In genomic region chr13:113545931-113546516, GRCh38 we compare ENCODE assay signal across 13 cellular contexts. TPM values are rescaled to one million over a fixed set of nuclear protein-coding genes. Genes with fewer than 3 reads are reported as not detected.
A peak's percentile ranks its signal among the peaks of the same experiment; 100 is the strongest.
DNase-seq lines count a peak whose midpoint lies in the region; ATAC-seq lines count a peak whose summit lies in the region.
"Had no signal": no experiment of that assay in that cellular context is flagged by ENCODE, and none has a peak within 500 bp of the region (broad histone marks: within the 10 kb centered on the region; RNA-seq: fewer than 3 reads in every experiment).

No MANE protein-coding gene starts in this region.

- CTCF ChIA-PET in activated CD8-positive, alpha-beta T cell treated with anti-CD3 and anti-CD28 coated beads, Interleukin-2, amount 10 ng/mL, durations not matched to agents 7 days and 5 days (lab: Charles Lee): no interaction called here

- ATAC-seq in Right ventricle myocardium superior (ENCODE audit: poor library complexity): peak; percentile 26
- ATAC-seq in Right ventricle myocardium inferior: no peak
- no peak for ATAC-seq in activated CD8-positive, alpha-beta T cell treated with anti-CD3 and anti-CD28 coated beads, Interleukin-2, amount 10 ng/mL, durations not matched to agents 7 days and 5 days
- no peak for ATAC-seq in GM18520 (IDR thresholded peaks at IDR 0.05; ENCODE audit: unreplicated experiment)
- no peak for ATAC-seq in naive thymus-derived CD8-positive, alpha-beta T cell

- no peak overlapping the region for H3K27ac Mint-ChIP-seq in activated CD8-positive, alpha-beta T cell treated with anti-CD3 and anti-CD28 coated beads, Interleukin-2, amount 10 ng/mL, durations not matched to agents 7 days and 5 days
- H3K27ac Mint-ChIP-seq in naive thymus-derived CD8-positive, alpha-beta T cell: peak overlapping the region in 2 of 10 donors; percentile 27 to 48

- POLR2A ChIA-PET in activated CD8-positive, alpha-beta T cell treated with anti-CD3 and anti-CD28 coated beads, Interleukin-2, amount 10 ng/mL, durations not matched to agents 7 days and 5 days (lab: Charles Lee): interaction anchor here (0.6 kb wide), 1 partner anchor 207 kb away, joined by 3 read pairs; no protein-coding TSS in a partner anchor
- POLR2A ChIA-PET in naive thymus-derived CD8-positive, alpha-beta T cell (lab: Charles Lee): interaction anchor here (0.7 kb wide), 1 partner anchor 63 kb away, joined by 3 read pairs; no protein-coding TSS in a partner anchor

- H3K36me3 Mint-ChIP-seq in activated CD8-positive, alpha-beta T cell treated with anti-CD3 and anti-CD28 coated beads, Interleukin-2, amount 10 ng/mL, durations not matched to agents 7 days and 5 days (ENCODE audit: low read depth): peaks cover 4% of the 10 kb centered on the region
- H3K36me3 Mint-ChIP-seq in naive thymus-derived CD8-positive, alpha-beta T cell: peaks cover 4 to 23% (median 11%) of the 10 kb centered on the region in 3 donors

- H3K4me1 Mint-ChIP-seq in activated CD8-positive, alpha-beta T cell treated with anti-CD3 and anti-CD28 coated beads, Interleukin-2, amount 10 ng/mL, durations not matched to agents 7 days and 5 days (ENCODE audit: low read depth): no peaks in the 10 kb centered on the region
- H3K4me1 Mint-ChIP-seq in naive thymus-derived CD8-positive, alpha-beta T cell: peaks cover 3 to 9% (median 6%) of the 10 kb centered on the region in 4 donors

- H3K9me3 Mint-ChIP-seq in activated CD8-positive, alpha-beta T cell treated with anti-CD3 and anti-CD28 coated beads, Interleukin-2, amount 10 ng/mL, durations not matched to agents 7 days and 5 days (ENCODE audit: insufficient read depth): no peaks in the 10 kb centered on the region
- peaks cover 0 to 9% (median 0%) of the 10 kb centered on the region in 9 donors for H3K9me3 Mint-ChIP-seq in naive thymus-derived CD8-positive, alpha-beta T cell

- no peak overlapping the region for H3K4me3 Mint-ChIP-seq in activated CD8-positive, alpha-beta T cell treated with anti-CD3 and anti-CD28 coated beads, Interleukin-2, amount 10 ng/mL, durations not matched to agents 7 days and 5 days
- H3K4me3 Mint-ChIP-seq in naive thymus-derived CD8-positive, alpha-beta T cell: no peak overlapping the region

- intact Hi-C loops in Right ventricle myocardium superior (cut with DNase I) (no loop called here), Right ventricle myocardium inferior (cut with DNase I) (loop anchor here (5.0 kb wide), 1 partner anchor 54 kb away; the partner anchor contains the start of gene DCUN1D2)

- DNase-seq in Right ventricle myocardium superior (no peak), Right ventricle myocardium inferior (ENCODE audit: missing footprints) (no peak), islet precursor cell (peak; percentile 52), retina (peak; percentile 50), NCI-H2081 (lab: John Stamatoyannopoulos, UW) (no peak)
- no peak for DNase-seq in activated CD8-positive, alpha-beta T cell treated with anti-CD3 and anti-CD28 coated beads, Interleukin-2, amount 10 ng/mL, durations not matched to agents 7 days and 5 days
- DNase-seq in naive thymus-derived CD8-positive, alpha-beta T cell: no peak
- DNase-seq: DMS153; effector CD8-positive, alpha-beta T cell; GOT3; NCI-H1048; SHP77 had no signal

- no peaks in the 10 kb centered on the region for H3K27me3 Mint-ChIP-seq in activated CD8-positive, alpha-beta T cell treated with anti-CD3 and anti-CD28 coated beads, Interleukin-2, amount 10 ng/mL, durations not matched to agents 7 days and 5 days (ENCODE audit: low read depth)
- H3K27me3 Mint-ChIP-seq in naive thymus-derived CD8-positive, alpha-beta T cell: no peaks in the 10 kb centered on the region

RNA-seq across cellular contexts. Expression of gene TFDP1, which starts 38.5 kb away (rescaled TPM):
- total RNA-seq in Right ventricle myocardium superior (42.1 TPM), Right ventricle myocardium inferior (46.7 TPM)
- total RNA-seq in activated CD8-positive, alpha-beta T cell treated with anti-CD3 and anti-CD28 coated beads, Interleukin-2, amount 10 ng/mL, durations not matched to agents 7 days and 5 days: 100 to 1,000 TPM; 180 to 191 TPM
- total RNA-seq in naive thymus-derived CD8-positive, alpha-beta T cell: 10 to 100 TPM; 17.1 to 18.1 TPM
- polyA plus RNA-seq in naive thymus-derived CD8-positive, alpha-beta T cell: 10 to 100 TPM; 50.1 to 61.9 (median 50.3) TPM

RNA-seq across cellular contexts. Expression of gene DCUN1D2, which starts 55.5 kb away (rescaled TPM):
- total RNA-seq in Right ventricle myocardium superior (196 TPM), Right ventricle myocardium inferior (194 TPM)
- total RNA-seq in activated CD8-positive, alpha-beta T cell treated with anti-CD3 and anti-CD28 coated beads, Interleukin-2, amount 10 ng/mL, durations not matched to agents 7 days and 5 days: 10 to 100 TPM; 20.1 to 20.8 TPM
- total RNA-seq in naive thymus-derived CD8-positive, alpha-beta T cell: 10 to 100 TPM; 26.6 to 37.5 TPM
- 10 to 100 TPM in 1 of 3 donors, 1 to 10 TPM in 2; 4.8 to 11.4 (median 7.2) TPM for polyA plus RNA-seq in naive thymus-derived CD8-positive, alpha-beta T cell

Comparison
In these comparisons a context has a peak if more than half of its experiments do, and no peak if none do; other contexts are left out.
1. DNase-seq: peak in islet precursor cell (single experiment) and retina (single experiment); none in Right ventricle myocardium superior (single experiment), Right ventricle myocardium inferior (single experiment), NCI-H2081 (0 of 2), activated CD8-positive, alpha-beta T cell treated with anti-CD3 and anti-CD28 coated beads, Interleukin-2, amount 10 ng/mL, durations not matched to agents 7 days and 5 days (single experiment) and naive thymus-derived CD8-positive, alpha-beta T cell (0 of 10).